Comparison of ENCODE assay signal across 1 cellular context in genomic region chr15:43329960-43330779, GRCh38.
TF ChIP-seq lines count a peak whose summit lies in the region.

TSS of gene LCMT2 (minus strand) at chr15:43330573. CDS start at chr15:43330489, 84 bp downstream.

TF ChIP-seq in HepG2, 621 proteins besides CTCF, POLR2A, EP300 and RAD21 (continued from another document):
- TF ChIP-seq ZNF512B (CRISPR knock-in tag; IDR thresholded peaks at IDR 0.05; ENCODE audit: borderline replicate concordance) (no peak; the same call in 1 of the 2 replicates), CCAR2 (optimal IDR thresholded peaks at IDR 0.05; ENCODE audit: low read depth, low read length) (no peak), HDAC2 (CRISPR knock-in tag; IDR thresholded peaks at IDR 0.05) (peak; percentile 29), ZNF431 (CRISPR knock-in tag; IDR thresholded peaks at IDR 0.05; ENCODE audit: borderline replicate concordance, low read depth) (no peak), HNRNPLL (IDR thresholded peaks at IDR 0.05; ENCODE audit: low read depth, low read length, poor library complexity, severe bottlenecking) (peak; percentile 94), CEBPB (IDR thresholded peaks at IDR 0.05; ENCODE audit: borderline replicate concordance, low read depth, low read length) (no peak), ZNF142 (CRISPR knock-in tag; IDR thresholded peaks at IDR 0.05) (peak; percentile 85), MZF1 (CRISPR knock-in tag; IDR thresholded peaks at IDR 0.05; ENCODE audit: borderline replicate concordance) (peak; percentile 87; the same call in 1 of the 2 replicates), BRD4 (CRISPR knock-in tag; IDR thresholded peaks at IDR 0.05) (no peak), SUZ12 (IDR thresholded peaks at IDR 0.05; ENCODE audit: low read depth, low read length) (no peak), MIER3 (CRISPR knock-in tag; IDR thresholded peaks at IDR 0.05; ENCODE audit: borderline replicate concordance) (no peak; the same call in none of the 2 replicates), KDM2A (CRISPR knock-in tag; IDR thresholded peaks at IDR 0.05; ENCODE audit: borderline replicate concordance, low read depth) (peak; percentile 73), ZNF569 (CRISPR knock-in tag; IDR thresholded peaks at IDR 0.05; ENCODE audit: borderline replicate concordance) (no peak), SMYD3 (CRISPR knock-in tag; IDR thresholded peaks at IDR 0.05) (no peak), ZNF770 (CRISPR knock-in tag; IDR thresholded peaks at IDR 0.05) (no peak), AHDC1 (CRISPR knock-in tag; IDR thresholded peaks at IDR 0.05; ENCODE audit: borderline replicate concordance) (no peak)
TF ChIP-seq in HepG2: peak in this region for 269.
